13 cellular contexts compared by ENCODE assay signal in genomic region chr15:37059051-37059450, GRCh38. TPM values are rescaled to one million over a fixed set of nuclear protein-coding genes. Genes with fewer than 3 reads are reported as not detected.
DNase-seq lines count a peak whose midpoint lies in the region; ATAC-seq, FAIRE-seq and TF ChIP-seq lines count a peak whose summit lies in the region.
"Had no signal": no experiment of that assay in that cellular context is flagged by ENCODE, and none has a peak within 500 bp of the region (broad histone marks: within the 10 kb centered on the region; RNA-seq: fewer than 3 reads in every experiment).

No MANE protein-coding gene starts in this region.

- POLR2A ChIA-PET in AG04450 (lab: Yijun Ruan, JAX), result interaction anchor here (0.7 to 0.9 kb wide), 2 partner anchors 40 to 175 kb away, joined by 3 to 4 read pairs; no protein-coding TSS in a partner anchor

- H3K9me3 ChIP-seq in AG04450 (ENCODE audit: control insufficient read depth, insufficient read depth, low read length) (no peaks in the 10 kb centered on the region), fibroblast of lung (ENCODE audit: control insufficient read depth, insufficient read depth, low read depth, low read length) (no peaks in the 10 kb centered on the region)

- TF ChIP-seq CTCF in AG04450 (IDR thresholded peaks at IDR 0.05; ENCODE audit: low read depth, low read length) (no peak), fibroblast of lung (conservative IDR thresholded peaks at IDR 0.05 in 1 of 2, IDR thresholded peaks at IDR 0.05 in 1 of 2; ENCODE audit: low read depth in 1 of 2, low read length in 2 of 2) (no peak)

- CTCF ChIA-PET in AG04450 (lab: Charles Lee), result interaction anchor here (1.2 kb wide), 1 partner anchor 11 kb away, joined by 3 read pairs; no protein-coding TSS in a partner anchor

- no peak for FAIRE-seq in RCC 7860 (lab: Jason Lieb, UNC)

- no peaks in the 10 kb centered on the region for H3K36me3 ChIP-seq in fibroblast of lung (ENCODE audit: control insufficient read depth, insufficient read depth, low read length)

- no peaks in the 10 kb centered on the region for H4K20me1 ChIP-seq in fibroblast of lung (ENCODE audit: control insufficient read depth, extremely low read depth, insufficient read depth, low read length)

- H3K4me1 ChIP-seq in fibroblast of lung (ENCODE audit: control insufficient read depth, extremely low read depth, insufficient read depth, low read length), result no peaks in the 10 kb centered on the region

- H2AFZ ChIP-seq in fibroblast of lung (ENCODE audit: low read length), result no peak overlapping the region

- no peak for ATAC-seq in GM21447 (IDR thresholded peaks at IDR 0.05; ENCODE audit: unreplicated experiment)

- H3K27me3 ChIP-seq in AG04450 (ENCODE audit: control insufficient read depth, insufficient read depth, low read length) (no peaks in the 10 kb centered on the region), fibroblast of lung (ENCODE audit: control insufficient read depth, insufficient read depth, low read length) (no peaks in the 10 kb centered on the region)

- H3K4me2 ChIP-seq in fibroblast of lung (ENCODE audit: extremely low read depth, insufficient read depth, low read length), result peak overlapping the region; percentile 32

- H3K9ac ChIP-seq in fibroblast of lung (ENCODE audit: insufficient read depth, low read length), result no peak overlapping the region

- H3K27ac ChIP-seq in AG04450 (ENCODE audit: low read depth, low read length) (no peak overlapping the region), fibroblast of lung (ENCODE audit: insufficient read depth, low read length) (no peak overlapping the region)
- H3K27ac ChIP-seq: VCaP had no signal

- no peaks in the 10 kb centered on the region for H3K79me2 ChIP-seq in fibroblast of lung (ENCODE audit: control insufficient read depth, insufficient read depth, low read length)

- DNase-seq in AG04450 (ENCODE audit: low read depth, low spot score) (peak; percentile 73), RCC 7860 (ENCODE audit: low spot score) (peak; percentile 47), fibroblast of lung (ENCODE audit: low read depth in 2 of 2) (peak; percentile 91 to 94), myocyte (ENCODE audit: low read depth) (peak; percentile 46), KG1 (lab: John Stamatoyannopoulos, UW) (no peak), NCI-H2196 (lab: John Stamatoyannopoulos, UW; ENCODE audit: unreplicated experiment) (no peak), NCI-H82 treated with DMSO at 0.1 percent for 48 hours (lab: John Stamatoyannopoulos, UW; ENCODE audit: unreplicated experiment) (no peak)
- DNase-seq: ACHN; effector CD8-positive, alpha-beta T cell; NCI-H1092 had no signal

- H3K4me3 ChIP-seq in AG04450 (ENCODE audit: low read depth, low read length), result no peak overlapping the region
- no peak overlapping the region for H3K4me3 ChIP-seq in fibroblast of lung (replicated peaks in 1 of 4; ENCODE audit: control extremely low read depth in 1 of 4, insufficient read depth in 1 of 4, low read depth in 3 of 4, low read length in 4 of 4)

RNA-seq across cellular contexts. Expression of gene MEIS2, which starts 41.3 kb away (rescaled TPM):
- 31.7 and 33.4 TPM in 2 replicates for polyA plus RNA-seq in AG04450 (2011; rRNA removed)
- polyA minus RNA-seq in AG04450 (2011; rRNA and poly(A)+ RNA removed), result 50.0 and 50.6 TPM in 2 replicates
- total RNA-seq in fibroblast of lung, result 16.9 and 31.0 TPM in 2 replicates
- 37.1 and 40.2 TPM in 2 replicates for polyA plus RNA-seq in fibroblast of lung
- polyA plus RNA-seq in fibroblast of lung (2012), result 42.3 and 48.9 TPM in 2 replicates
- polyA minus RNA-seq in fibroblast of lung (ENCODE audit: low replicate concordance), result 68.8 and 77.4 TPM in 2 replicates
- 4.0 and 7.3 TPM in 2 replicates for total RNA-seq in myocyte
- polyA plus RNA-seq in myocyte (2012), result 5.8 TPM
- total RNA-seq: activated T-helper 2 cell treated with anti-CD3 and anti-CD28 coated beads, Interferon-gamma antibody, Interleukin-2, Interleukin-4, amounts not matched to agents 10 μg/mL and 5 μg/mL and 100 μg/mL, durations not matched to agents 14 hours and 24 hours and 36 hours had no signal

Comparison
In these comparisons a context has a peak if more than half of its experiments do, and no peak if none do; other contexts are left out.
1. DNase-seq: peak in AG04450 (single experiment), RCC 7860 (single experiment), fibroblast of lung (2 of 2) and myocyte (single experiment); none in KG1 (single experiment), NCI-H2196 (single experiment) and NCI-H82 treated with DMSO at 0.1 percent for 48 hours (single experiment).